In the genomic region with DNA sequence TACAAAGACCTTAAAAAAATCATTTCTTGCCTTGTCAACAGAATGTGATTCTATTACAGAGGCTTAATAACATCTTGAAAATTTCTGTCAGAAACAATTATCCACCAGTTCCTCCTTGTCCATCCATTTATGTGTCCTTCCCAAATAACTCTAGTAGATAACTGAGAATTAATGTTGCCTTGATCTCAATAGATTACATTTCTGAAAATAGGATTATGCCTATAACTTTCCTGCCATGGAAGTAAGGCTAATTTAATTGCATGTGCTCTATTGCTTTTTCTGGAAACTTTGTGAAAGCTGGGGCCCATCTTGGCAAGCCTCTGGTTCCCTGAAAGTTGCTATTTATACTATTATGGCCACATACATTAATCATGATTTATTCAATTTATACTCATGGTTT, we compare ENCODE assay signal across 36 cellular contexts.
"Had no signal": no experiment of that assay in that cellular context is flagged by ENCODE, and none has a peak within 500 bp of the region (broad histone marks: within the 10 kb centered on the region; RNA-seq: fewer than 3 reads in every experiment).

No MANE protein-coding gene starts in this region.

- H3K4me1 ChIP-seq: adrenal gland, body of pancreas, breast epithelium had no signal

- H3K9me3 ChIP-seq: adrenal gland, ascending aorta, body of pancreas, breast epithelium had no signal

- H3K27me3 ChIP-seq: adrenal gland, ascending aorta, body of pancreas, brain microvascular endothelial cell, breast epithelium, cardiac muscle cell had no signal

- H3K27me3 Mint-ChIP-seq: activated naive CD4-positive, alpha-beta T cell treated with anti-CD3 and anti-CD28 coated beads, Interleukin-2, amount 10 ng/mL, durations not matched to agents 7 days and 5 days; activated naive CD4-positive, alpha-beta T cell treated with anti-CD3 and anti-CD28 coated beads, Interleukin-2, amount 50 U/mL, for 24 hours; activated naive CD8-positive, alpha-beta T cell; activated naive CD8-positive, alpha-beta T cell treated with anti-CD3 and anti-CD28 coated beads for 36 hours; activated naive CD8-positive, alpha-beta T cell treated with anti-CD3 and anti-CD28 coated beads, Interleukin-2, amount 10 ng/mL, durations not matched to agents 7 days and 5 days; activated naive CD8-positive, alpha-beta T cell treated with anti-CD3 and anti-CD28 coated beads, Interleukin-2, amount 50 U/mL, for 24 hours; central memory CD8-positive, alpha-beta T cell had no signal

- H3K4me3 Mint-ChIP-seq: activated naive CD4-positive, alpha-beta T cell treated with anti-CD3 and anti-CD28 coated beads for 36 hours; activated naive CD4-positive, alpha-beta T cell treated with anti-CD3 and anti-CD28 coated beads, Interleukin-2, amount 10 ng/mL, durations not matched to agents 7 days and 5 days; activated naive CD4-positive, alpha-beta T cell treated with anti-CD3 and anti-CD28 coated beads, Interleukin-2, amount 50 U/mL, for 24 hours; activated naive CD8-positive, alpha-beta T cell; activated naive CD8-positive, alpha-beta T cell treated with anti-CD3 and anti-CD28 coated beads for 36 hours; activated naive CD8-positive, alpha-beta T cell treated with anti-CD3 and anti-CD28 coated beads, Interleukin-2, amount 10 ng/mL, durations not matched to agents 7 days and 5 days; activated naive CD8-positive, alpha-beta T cell treated with anti-CD3 and anti-CD28 coated beads, Interleukin-2, amount 50 U/mL, for 24 hours; activated T-cell treated with anti-CD3 and anti-CD28 coated beads, Interleukin-2, amount 50 U/mL, for 4 hours; activated T-cell treated with anti-CD3 and anti-CD28 coated beads, Interleukin-2, amount 50 U/mL, for 72 hours; activated T-helper 1 cell treated with anti-CD3 and anti-CD28 coated beads, Interleukin-12 subunit alpha, Interleukin-12 subunit beta, Interleukin-2, Interleukin-4 antibody, amounts not matched to agents 30 ng/mL and 10 ng/mL and 1 ng/mL, durations not matched to agents 14 hours and 24 hours and 36 hours; activated T-helper 17 cell treated with anti-CD3 and anti-CD28 coated beads, Interleukin-2, amount 50 U/mL, for 72 hours; brain; central memory CD8-positive, alpha-beta T cell had no signal

- H3K9me3 Mint-ChIP-seq: activated naive CD4-positive, alpha-beta T cell treated with anti-CD3 and anti-CD28 coated beads for 36 hours; activated naive CD4-positive, alpha-beta T cell treated with anti-CD3 and anti-CD28 coated beads, Interleukin-2, amount 10 ng/mL, durations not matched to agents 7 days and 5 days; activated naive CD8-positive, alpha-beta T cell treated with anti-CD3 and anti-CD28 coated beads for 36 hours; activated naive CD8-positive, alpha-beta T cell treated with anti-CD3 and anti-CD28 coated beads, Interleukin-2, amount 10 ng/mL, durations not matched to agents 7 days and 5 days; activated naive CD8-positive, alpha-beta T cell treated with anti-CD3 and anti-CD28 coated beads, Interleukin-2, amount 50 U/mL, for 24 hours; activated T-cell treated with anti-CD3 and anti-CD28 coated beads, Interleukin-2, amount 50 U/mL, for 72 hours; activated T-helper 1 cell treated with anti-CD3 and anti-CD28 coated beads, Interleukin-12 subunit alpha, Interleukin-12 subunit beta, Interleukin-2, Interleukin-4 antibody, amounts not matched to agents 30 ng/mL and 10 ng/mL and 1 ng/mL, durations not matched to agents 14 hours and 24 hours and 36 hours; activated T-helper 17 cell treated with anti-CD3 and anti-CD28 coated beads, Interleukin-2, amount 50 U/mL, for 72 hours; activated T-helper 2 cell treated with anti-CD3 and anti-CD28 coated beads, Interferon-gamma antibody, Interleukin-2, Interleukin-4, amounts not matched to agents 10 μg/mL and 5 μg/mL and 100 μg/mL, durations not matched to agents 14 hours and 24 hours and 36 hours; brain had no signal

- H3K4me3 ChIP-seq: adrenal gland, ascending aorta, body of pancreas, breast epithelium, cardiac muscle cell had no signal

- ATAC-seq: activated naive CD4-positive, alpha-beta T cell treated with anti-CD3 and anti-CD28 coated beads, Interleukin-2, amount 50 U/mL, for 72 hours; activated naive CD8-positive, alpha-beta T cell treated with anti-CD3 and anti-CD28 coated beads, Interleukin-2, amount 50 U/mL, for 24 hours; activated T-cell treated with anti-CD3 and anti-CD28 coated beads, Interleukin-2, amount 50 U/mL, for 4 hours; activated T-cell treated with anti-CD3 and anti-CD28 coated beads, Interleukin-2, amount 50 U/mL, for 72 hours; activated T-helper 17 cell treated with anti-CD3 and anti-CD28 coated beads, Interleukin-2, amount 50 U/mL, for 72 hours; body of pancreas had no signal

- H3K27ac ChIP-seq: adrenal gland, ascending aorta, body of pancreas, brain microvascular endothelial cell, breast epithelium, cardiac muscle cell had no signal

- H3K4me1 Mint-ChIP-seq: activated naive CD4-positive, alpha-beta T cell treated with anti-CD3 and anti-CD28 coated beads, Interleukin-2, amount 10 ng/mL, durations not matched to agents 7 days and 5 days; activated naive CD4-positive, alpha-beta T cell treated with anti-CD3 and anti-CD28 coated beads, Interleukin-2, amount 50 U/mL, for 24 hours; activated naive CD8-positive, alpha-beta T cell treated with anti-CD3 and anti-CD28 coated beads for 36 hours; activated naive CD8-positive, alpha-beta T cell treated with anti-CD3 and anti-CD28 coated beads, Interleukin-2, amount 10 ng/mL, durations not matched to agents 7 days and 5 days; activated naive CD8-positive, alpha-beta T cell treated with anti-CD3 and anti-CD28 coated beads, Interleukin-2, amount 50 U/mL, for 24 hours; activated T-helper 17 cell treated with anti-CD3 and anti-CD28 coated beads, Interleukin-2, amount 50 U/mL, for 72 hours; brain; central memory CD8-positive, alpha-beta T cell had no signal

- DNase-seq: activated effector memory CD4-positive, alpha-beta T cell treated with anti-CD3 and anti-CD28 coated beads, Interleukin-2, amount 50 U/mL, for 16 hours; activated effector memory CD4-positive, alpha-beta T cell treated with Interleukin-2 at 50 U/mL for 16 hours; activated gamma-delta T cell; activated gamma-delta T cell treated with Interleukin-2 at 50 U/mL for 16 hours; activated naive CD4-positive, alpha-beta T cell; activated naive CD4-positive, alpha-beta T cell treated with anti-CD3 and anti-CD28 coated beads for 36 hours; activated naive CD4-positive, alpha-beta T cell treated with anti-CD3 and anti-CD28 coated beads, Interleukin-2, amount 10 ng/mL, durations not matched to agents 7 days and 5 days; activated naive CD4-positive, alpha-beta T cell treated with anti-CD3 and anti-CD28 coated beads, Interleukin-2, amount 50 U/mL, for 16 hours; activated naive CD4-positive, alpha-beta T cell treated with Interleukin-2 at 50 U/mL for 16 hours; activated naive CD8-positive, alpha-beta T cell treated with anti-CD3 and anti-CD28 coated beads for 36 hours; activated naive CD8-positive, alpha-beta T cell treated with anti-CD3 and anti-CD28 coated beads, Interleukin-2, amount 10 ng/mL, durations not matched to agents 7 days and 5 days; activated naive CD8-positive, alpha-beta T cell treated with anti-CD3 and anti-CD28 coated beads, Interleukin-2, amount 50 U/mL, for 24 hours; activated T-cell treated with anti-CD3 and anti-CD28 coated beads, Interleukin-2, amount 50 U/mL, for 4 hours; activated T-cell treated with anti-CD3 and anti-CD28 coated beads, Interleukin-2, amount 50 U/mL, for 48 hours; activated T-cell treated with anti-CD3 and anti-CD28 coated beads, Interleukin-2, amount 50 U/mL, for 72 hours; adrenal gland; amniotic stem cell; amygdala; anterior cingulate cortex; aorta; body of pancreas; brain microvascular endothelial cell; caudate nucleus; central memory CD4-positive, alpha-beta T cell; cerebellar nuclear complex had no signal

- H3K36me3 Mint-ChIP-seq: activated naive CD4-positive, alpha-beta T cell treated with anti-CD3 and anti-CD28 coated beads, Interleukin-2, amount 10 ng/mL, durations not matched to agents 7 days and 5 days; activated naive CD4-positive, alpha-beta T cell treated with anti-CD3 and anti-CD28 coated beads, Interleukin-2, amount 50 U/mL, for 24 hours; activated naive CD4-positive, alpha-beta T cell treated with anti-CD3 and anti-CD28 coated beads, Interleukin-2, amount 50 U/mL, for 72 hours; activated naive CD8-positive, alpha-beta T cell; activated naive CD8-positive, alpha-beta T cell treated with anti-CD3 and anti-CD28 coated beads for 36 hours; activated naive CD8-positive, alpha-beta T cell treated with anti-CD3 and anti-CD28 coated beads, Interleukin-2, amount 10 ng/mL, durations not matched to agents 7 days and 5 days; brain had no signal

- H3K27ac Mint-ChIP-seq: activated naive CD4-positive, alpha-beta T cell treated with anti-CD3 and anti-CD28 coated beads for 36 hours; activated naive CD4-positive, alpha-beta T cell treated with anti-CD3 and anti-CD28 coated beads, Interleukin-2, amount 10 ng/mL, durations not matched to agents 7 days and 5 days; activated naive CD4-positive, alpha-beta T cell treated with anti-CD3 and anti-CD28 coated beads, Interleukin-2, amount 50 U/mL, for 24 hours; activated naive CD4-positive, alpha-beta T cell treated with anti-CD3 and anti-CD28 coated beads, Interleukin-2, amount 50 U/mL, for 72 hours; activated naive CD8-positive, alpha-beta T cell; activated naive CD8-positive, alpha-beta T cell treated with anti-CD3 and anti-CD28 coated beads for 36 hours; activated naive CD8-positive, alpha-beta T cell treated with anti-CD3 and anti-CD28 coated beads, Interleukin-2, amount 10 ng/mL, durations not matched to agents 7 days and 5 days; activated naive CD8-positive, alpha-beta T cell treated with anti-CD3 and anti-CD28 coated beads, Interleukin-2, amount 50 U/mL, for 24 hours; activated T-cell treated with anti-CD3 and anti-CD28 coated beads, Interleukin-2, amount 50 U/mL, for 72 hours; activated T-helper 1 cell treated with anti-CD3 and anti-CD28 coated beads, Interleukin-12 subunit alpha, Interleukin-12 subunit beta, Interleukin-2, Interleukin-4 antibody, amounts not matched to agents 30 ng/mL and 10 ng/mL and 1 ng/mL, durations not matched to agents 14 hours and 24 hours and 36 hours; activated T-helper 17 cell treated with anti-CD3 and anti-CD28 coated beads, Interleukin-2, amount 50 U/mL, for 72 hours; activated T-helper 2 cell treated with anti-CD3 and anti-CD28 coated beads, Interferon-gamma antibody, Interleukin-2, Interleukin-4, amounts not matched to agents 10 μg/mL and 5 μg/mL and 100 μg/mL, durations not matched to agents 14 hours and 24 hours and 36 hours; brain had no signal

- H3K36me3 ChIP-seq: adrenal gland, ascending aorta, brain microvascular endothelial cell, breast epithelium, cardiac muscle cell had no signal
